ENCODE assay signal across 1 cellular context in the genomic region with DNA sequence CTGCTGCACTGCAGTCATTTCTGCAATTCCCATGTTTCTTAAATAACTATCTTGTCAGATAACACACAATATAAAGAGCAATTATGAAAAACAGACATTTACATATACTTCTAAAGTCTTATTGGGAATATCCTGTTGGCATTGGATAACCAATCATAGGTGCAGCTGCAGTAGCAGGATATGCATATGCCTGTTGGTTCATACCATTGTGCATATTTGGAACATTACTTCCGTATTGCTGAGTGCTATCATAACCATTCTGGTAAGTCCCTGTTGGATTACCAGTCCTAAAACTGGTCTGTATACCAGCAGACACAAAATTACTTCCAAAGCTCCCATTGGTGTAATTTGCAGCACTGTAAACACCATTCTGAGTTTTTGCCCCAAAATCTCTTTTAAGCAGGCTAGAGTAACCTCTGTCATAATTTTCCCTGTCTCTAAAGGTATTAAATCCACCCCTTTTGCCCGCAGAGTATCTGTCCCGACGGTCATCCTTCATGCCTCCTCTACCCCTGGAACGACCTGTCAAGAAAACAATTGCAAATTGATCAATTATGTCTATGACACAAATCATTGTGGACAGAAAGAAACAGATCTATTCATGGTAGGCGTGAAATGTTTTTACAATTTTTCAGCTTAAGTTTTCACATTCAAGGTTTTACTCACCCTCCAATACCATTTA.
TF ChIP-seq lines count a peak whose summit lies in the region.

No MANE protein-coding gene starts in this region.

TF ChIP-seq in SK-N-SH treated with all-trans-retinoic acid at 6 μM for 48 hours, 23 proteins besides CTCF, POLR2A, EP300 and RAD21 (continued from another document):
- TF ChIP-seq, protein P1, sequence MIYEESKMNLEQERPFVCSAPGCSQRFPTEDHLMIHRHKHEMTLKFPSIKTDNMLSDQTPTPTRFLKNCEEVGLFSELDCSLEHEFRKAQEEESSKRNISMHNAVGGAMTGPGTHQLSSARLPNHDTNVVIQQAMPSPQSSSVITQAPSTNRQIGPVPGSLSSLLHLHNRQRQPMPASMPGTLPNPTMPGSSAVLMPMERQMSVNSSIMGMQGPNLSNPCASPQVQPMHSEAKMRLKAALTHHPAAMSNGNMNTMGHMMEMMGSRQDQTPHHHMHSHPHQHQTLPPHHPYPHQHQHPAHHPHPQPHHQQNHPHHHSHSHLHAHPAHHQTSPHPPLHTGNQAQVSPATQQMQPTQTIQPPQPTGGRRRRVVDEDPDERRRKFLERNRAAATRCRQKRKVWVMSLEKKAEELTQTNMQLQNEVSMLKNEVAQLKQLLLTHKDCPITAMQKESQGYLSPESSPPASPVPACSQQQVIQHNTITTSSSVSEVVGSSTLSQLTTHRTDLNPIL (CRISPR knock-in tag; IDR thresholded peaks at IDR 0.05; ENCODE audit: low read depth), result no peak
- TF ChIP-seq RARB (CRISPR knock-in tag; IDR thresholded peaks at IDR 0.05) (no peak), GLIS3 (CRISPR knock-in tag; IDR thresholded peaks at IDR 0.05) (0 out of 2 replicates have a peak, but pooled peaks have one; percentile 54), BACH2 (CRISPR knock-in tag; IDR thresholded peaks at IDR 0.05; ENCODE audit: borderline replicate concordance) (no peak), OSR1 (CRISPR knock-in tag; IDR thresholded peaks at IDR 0.05) (no peak), ESRRG (CRISPR knock-in tag; IDR thresholded peaks at IDR 0.05) (no peak), ARNTL (CRISPR knock-in tag; IDR thresholded peaks at IDR 0.05; ENCODE audit: borderline replicate concordance, low read depth) (0 out of 2 replicates have a peak, but pooled peaks have one; percentile 5), SNAI2 (CRISPR knock-in tag; IDR thresholded peaks at IDR 0.05) (no peak), ISL1 (CRISPR knock-in tag; IDR thresholded peaks at IDR 0.05) (no peak), PPARA (CRISPR knock-in tag; IDR thresholded peaks at IDR 0.05; ENCODE audit: borderline replicate concordance) (no peak), ZC3H10 (CRISPR knock-in tag; IDR thresholded peaks at IDR 0.05) (no peak; the same call in 1 of the 2 replicates), TCF4 (CRISPR knock-in tag; IDR thresholded peaks at IDR 0.05; ENCODE audit: borderline replicate concordance) (no peak), TOX (CRISPR knock-in tag; IDR thresholded peaks at IDR 0.05; ENCODE audit: borderline replicate concordance) (0 out of 2 replicates have a peak, but pooled peaks have one; percentile 7), ZNF8 (CRISPR knock-in tag; IDR thresholded peaks at IDR 0.05) (peak; percentile 11; the same call in 1 of the 2 replicates)
- TF ChIP-seq, protein P2, sequence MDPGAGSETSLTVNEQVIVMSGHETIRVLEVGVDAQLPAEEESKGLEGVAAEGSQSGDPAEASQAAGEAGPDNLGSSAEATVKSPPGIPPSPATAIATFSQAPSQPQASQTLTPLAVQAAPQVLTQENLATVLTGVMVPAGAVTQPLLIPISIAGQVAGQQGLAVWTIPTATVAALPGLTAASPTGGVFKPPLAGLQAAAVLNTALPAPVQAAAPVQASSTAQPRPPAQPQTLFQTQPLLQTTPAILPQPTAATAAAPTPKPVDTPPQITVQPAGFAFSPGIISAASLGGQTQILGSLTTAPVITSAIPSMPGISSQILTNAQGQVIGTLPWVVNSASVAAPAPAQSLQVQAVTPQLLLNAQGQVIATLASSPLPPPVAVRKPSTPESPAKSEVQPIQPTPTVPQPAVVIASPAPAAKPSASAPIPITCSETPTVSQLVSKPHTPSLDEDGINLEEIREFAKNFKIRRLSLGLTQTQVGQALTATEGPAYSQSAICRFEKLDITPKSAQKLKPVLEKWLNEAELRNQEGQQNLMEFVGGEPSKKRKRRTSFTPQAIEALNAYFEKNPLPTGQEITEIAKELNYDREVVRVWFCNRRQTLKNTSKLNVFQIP (CRISPR knock-in tag; IDR thresholded peaks at IDR 0.05; ENCODE audit: borderline replicate concordance, low read depth), result no peak
- TF ChIP-seq, protein P3, sequence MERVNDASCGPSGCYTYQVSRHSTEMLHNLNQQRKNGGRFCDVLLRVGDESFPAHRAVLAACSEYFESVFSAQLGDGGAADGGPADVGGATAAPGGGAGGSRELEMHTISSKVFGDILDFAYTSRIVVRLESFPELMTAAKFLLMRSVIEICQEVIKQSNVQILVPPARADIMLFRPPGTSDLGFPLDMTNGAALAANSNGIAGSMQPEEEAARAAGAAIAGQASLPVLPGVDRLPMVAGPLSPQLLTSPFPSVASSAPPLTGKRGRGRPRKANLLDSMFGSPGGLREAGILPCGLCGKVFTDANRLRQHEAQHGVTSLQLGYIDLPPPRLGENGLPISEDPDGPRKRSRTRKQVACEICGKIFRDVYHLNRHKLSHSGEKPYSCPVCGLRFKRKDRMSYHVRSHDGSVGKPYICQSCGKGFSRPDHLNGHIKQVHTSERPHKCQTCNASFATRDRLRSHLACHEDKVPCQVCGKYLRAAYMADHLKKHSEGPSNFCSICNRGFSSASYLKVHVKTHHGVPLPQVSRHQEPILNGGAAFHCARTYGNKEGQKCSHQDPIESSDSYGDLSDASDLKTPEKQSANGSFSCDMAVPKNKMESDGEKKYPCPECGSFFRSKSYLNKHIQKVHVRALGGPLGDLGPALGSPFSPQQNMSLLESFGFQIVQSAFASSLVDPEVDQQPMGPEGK (CRISPR knock-in tag; IDR thresholded peaks at IDR 0.05; ENCODE audit: borderline replicate concordance), result no peak; the same call in 1 of the 2 replicates
- TF ChIP-seq, protein P4, sequence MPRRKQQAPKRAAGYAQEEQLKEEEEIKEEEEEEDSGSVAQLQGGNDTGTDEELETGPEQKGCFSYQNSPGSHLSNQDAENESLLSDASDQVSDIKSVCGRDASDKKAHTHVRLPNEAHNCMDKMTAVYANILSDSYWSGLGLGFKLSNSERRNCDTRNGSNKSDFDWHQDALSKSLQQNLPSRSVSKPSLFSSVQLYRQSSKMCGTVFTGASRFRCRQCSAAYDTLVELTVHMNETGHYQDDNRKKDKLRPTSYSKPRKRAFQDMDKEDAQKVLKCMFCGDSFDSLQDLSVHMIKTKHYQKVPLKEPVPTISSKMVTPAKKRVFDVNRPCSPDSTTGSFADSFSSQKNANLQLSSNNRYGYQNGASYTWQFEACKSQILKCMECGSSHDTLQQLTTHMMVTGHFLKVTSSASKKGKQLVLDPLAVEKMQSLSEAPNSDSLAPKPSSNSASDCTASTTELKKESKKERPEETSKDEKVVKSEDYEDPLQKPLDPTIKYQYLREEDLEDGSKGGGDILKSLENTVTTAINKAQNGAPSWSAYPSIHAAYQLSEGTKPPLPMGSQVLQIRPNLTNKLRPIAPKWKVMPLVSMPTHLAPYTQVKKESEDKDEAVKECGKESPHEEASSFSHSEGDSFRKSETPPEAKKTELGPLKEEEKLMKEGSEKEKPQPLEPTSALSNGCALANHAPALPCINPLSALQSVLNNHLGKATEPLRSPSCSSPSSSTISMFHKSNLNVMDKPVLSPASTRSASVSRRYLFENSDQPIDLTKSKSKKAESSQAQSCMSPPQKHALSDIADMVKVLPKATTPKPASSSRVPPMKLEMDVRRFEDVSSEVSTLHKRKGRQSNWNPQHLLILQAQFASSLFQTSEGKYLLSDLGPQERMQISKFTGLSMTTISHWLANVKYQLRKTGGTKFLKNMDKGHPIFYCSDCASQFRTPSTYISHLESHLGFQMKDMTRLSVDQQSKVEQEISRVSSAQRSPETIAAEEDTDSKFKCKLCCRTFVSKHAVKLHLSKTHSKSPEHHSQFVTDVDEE (CRISPR knock-in tag; IDR thresholded peaks at IDR 0.05), result no peak
TF ChIP-seq in SK-N-SH treated with all-trans-retinoic acid at 6 μM for 48 hours: peak in this region for 4.
